9 cellular contexts compared by ENCODE assay signal in genomic region chr16:31064882-31065461, GRCh38. TPM values are rescaled to one million over a fixed set of nuclear protein-coding genes. Genes with fewer than 3 reads are reported as not detected.
DNase-seq lines count a peak whose midpoint lies in the region; ATAC-seq, FAIRE-seq and TF ChIP-seq lines count a peak whose summit lies in the region.
"Had no signal": no experiment of that assay in that cellular context is flagged by ENCODE, and none has a peak within 500 bp of the region (broad histone marks: within the 10 kb centered on the region; RNA-seq: fewer than 3 reads in every experiment).

No MANE protein-coding gene starts in this region.

- H3K27ac Mint-ChIP-seq in naive thymus-derived CD4-positive, alpha-beta T cell: peak overlapping the region in 8 of 9 donors; percentile 12 to 83 (median 70)

- DNase-seq in AG09309 (ENCODE audit: low read depth) (peak; percentile 86), NCI-H226 (peak; percentile 91), colonic mucosa (no peak), GM19239 (ENCODE audit: insufficient read length, low spot score) (no peak), foreskin melanocyte (no peak)
- DNase-seq in naive thymus-derived CD4-positive, alpha-beta T cell: no peak
- DNase-seq: head of caudate nucleus had no signal

- no peak for FAIRE-seq in GM19239 (lab: Jason Lieb, UNC)

- H3K4me3 Mint-ChIP-seq in naive thymus-derived CD4-positive, alpha-beta T cell: peak overlapping the region; percentile 30 to 82 (median 74)

- H3K4me1 Mint-ChIP-seq in naive thymus-derived CD4-positive, alpha-beta T cell: peaks cover 30 to 58% (median 41%) of the 10 kb centered on the region in 7 donors

- H3K4me1 ChIP-seq in colonic mucosa: no peaks in the 10 kb centered on the region
- H3K4me1 ChIP-seq in naive thymus-derived CD4-positive, alpha-beta T cell (ENCODE audit: control insufficient read depth in 2 of 2, insufficient read depth in 2 of 2, low read length in 2 of 2): peaks cover 19 to 44% of the 10 kb centered on the region in 2 donors

- H3K36me3 ChIP-seq in colonic mucosa: peaks cover 4% of the 10 kb centered on the region
- H3K36me3 ChIP-seq in naive thymus-derived CD4-positive, alpha-beta T cell (ENCODE audit: control insufficient read depth in 2 of 3, insufficient read depth in 3 of 3, low read length in 3 of 3): peaks cover 0 to 23% (median 0%) of the 10 kb centered on the region in 3 experiments

- peaks cover 0 to 19% (median 4%) of the 10 kb centered on the region in 5 donors for H3K36me3 Mint-ChIP-seq in naive thymus-derived CD4-positive, alpha-beta T cell

- POLR2A ChIA-PET in naive thymus-derived CD4-positive, alpha-beta T cell (lab: Charles Lee): interaction anchor here (1.2 kb wide), 1 partner anchor 9 kb away, joined by 5 read pairs; the partner anchor contains the start of gene ZNF668

- intact Hi-C loops in colonic mucosa (cut with DNase I): no loop called here
- intact Hi-C loops in naive thymus-derived CD4-positive, alpha-beta T cell (cut with micrococcal nuclease): no loop called here

- peaks cover 0 to 1% (median 0%) of the 10 kb centered on the region in 11 donors for H3K9me3 Mint-ChIP-seq in naive thymus-derived CD4-positive, alpha-beta T cell

- no peak for ATAC-seq in naive thymus-derived CD4-positive, alpha-beta T cell
- ATAC-seq in GM18909 (IDR thresholded peaks at IDR 0.05; ENCODE audit: poor library complexity, unreplicated experiment): no peak
- no peak for ATAC-seq in activated CD4-positive, CD25-positive, alpha-beta regulatory T cell treated with anti-CD3 and anti-CD28 coated beads, Interleukin-2, amount 50 U/mL, for 24 hours

- TF ChIP-seq CTCF in AG09309 (IDR thresholded peaks at IDR 0.05; ENCODE audit: control insufficient read depth, insufficient read depth, low read depth, low read length, missing control alignments): no peak
- no peak for TF ChIP-seq CTCF in colonic mucosa (IDR thresholded peaks at IDR 0.05)

- H3K4me3 ChIP-seq in AG09309 (ENCODE audit: control insufficient read depth, low read depth, low read length) (no peak overlapping the region; the same call in none of the 2 replicates), colonic mucosa (no peak overlapping the region)
- peak overlapping the region; percentile 44 for H3K4me3 ChIP-seq in naive thymus-derived CD4-positive, alpha-beta T cell (ENCODE audit: low read length)

- no peak overlapping the region for H3K9ac ChIP-seq in colonic mucosa (ENCODE audit: low read depth in 2 of 2, low read length in 2 of 2)

- H3K27me3 ChIP-seq in colonic mucosa: no peaks in the 10 kb centered on the region
- H3K27me3 ChIP-seq in naive thymus-derived CD4-positive, alpha-beta T cell (ENCODE audit: control insufficient read depth in 2 of 2, insufficient read depth in 2 of 2, low read length in 2 of 2): no peaks in the 10 kb centered on the region

- no peaks in the 10 kb centered on the region for H3K9me3 ChIP-seq in colonic mucosa
- H3K9me3 ChIP-seq in naive thymus-derived CD4-positive, alpha-beta T cell (ENCODE audit: control insufficient read depth in 2 of 3, low read length in 3 of 3): no peaks in the 10 kb centered on the region

- no peaks in the 10 kb centered on the region for H3K27me3 Mint-ChIP-seq in naive thymus-derived CD4-positive, alpha-beta T cell

- H3K27ac ChIP-seq in colonic mucosa: peak overlapping the region; percentile 36
- no peak overlapping the region for H3K27ac ChIP-seq in naive thymus-derived CD4-positive, alpha-beta T cell (ENCODE audit: low read depth, low read length)

- CTCF ChIA-PET in naive thymus-derived CD4-positive, alpha-beta T cell (lab: Charles Lee): interaction anchor here (0.7 kb wide), 1 partner anchor 96 kb away, joined by 3 read pairs; no protein-coding TSS in a partner anchor

RNA-seq across cellular contexts. Expression of gene ZNF668, which starts 9.1 kb away (rescaled TPM):
- 10 to 100 TPM in 1 of 2 donors, 1 to 10 TPM in 1; 7.8 to 12.8 TPM for total RNA-seq in colonic mucosa
- 10 to 100 TPM; 10.7 to 15.2 (median 12.6) TPM for total RNA-seq in naive thymus-derived CD4-positive, alpha-beta T cell
- 10 to 100 TPM in 1 of 2 donors, 1 to 10 TPM in 1; 6.1 to 14.0 TPM for polyA plus RNA-seq in naive thymus-derived CD4-positive, alpha-beta T cell

RNA-seq across cellular contexts. Expression of gene ZNF646, which starts 9.2 kb away (rescaled TPM):
- 10 to 100 TPM; 18.4 to 20.0 TPM for total RNA-seq in colonic mucosa
- total RNA-seq in naive thymus-derived CD4-positive, alpha-beta T cell: 10 to 100 TPM; 22.2 to 49.1 (median 30.4) TPM
- polyA plus RNA-seq in naive thymus-derived CD4-positive, alpha-beta T cell: 10 to 100 TPM in 1 of 2 donors, 1 to 10 TPM in 1; 3.9 to 13.3 TPM

RNA-seq across cellular contexts. Expression of gene PRSS53, which starts 23.8 kb away (rescaled TPM):
- 1 to 10 TPM in 1 of 2 donors, under 1 TPM in 1; 0.77 to 2.6 TPM for total RNA-seq in colonic mucosa
- total RNA-seq in naive thymus-derived CD4-positive, alpha-beta T cell: 1 to 10 TPM; 5.2 to 7.2 (median 7.1) TPM
- polyA plus RNA-seq in naive thymus-derived CD4-positive, alpha-beta T cell: 1 to 10 TPM in 1 of 2 donors, under 1 TPM in 1; 0.46 to 1.6 TPM

RNA-seq across cellular contexts. Expression of gene VKORC1, which starts 29.6 kb away (rescaled TPM):
- 10 to 100 TPM; 39.5 to 50.3 TPM for total RNA-seq in colonic mucosa
- 10 to 100 TPM; 29.5 to 69.3 (median 35.6) TPM for total RNA-seq in naive thymus-derived CD4-positive, alpha-beta T cell
- 10 to 100 TPM; 82.3 to 93.0 TPM for polyA plus RNA-seq in naive thymus-derived CD4-positive, alpha-beta T cell

RNA-seq across cellular contexts. Expression of gene STX4, which starts 31.6 kb away (rescaled TPM):
- total RNA-seq in colonic mucosa: 10 to 100 TPM; 70.8 to 71.4 TPM
- total RNA-seq in naive thymus-derived CD4-positive, alpha-beta T cell: 100 to 1,000 TPM in 3 of 5 experiments, 10 to 100 TPM in 2; 77.9 to 114 (median 100) TPM
- 10 to 100 TPM; 23.1 to 33.1 TPM for polyA plus RNA-seq in naive thymus-derived CD4-positive, alpha-beta T cell

Comparison
In these comparisons a context has a peak if more than half of its experiments do, and no peak if none do; other contexts are left out.
1. DNase-seq: peak in AG09309 (single experiment) and NCI-H226 (single experiment); none in colonic mucosa (single experiment), naive thymus-derived CD4-positive, alpha-beta T cell (0 of 9), GM19239 (single experiment) and foreskin melanocyte (single experiment).